Comparison of ENCODE assay signal across 2 cellular contexts in genomic region chr4:96366632-96367031, GRCh38.
A peak's percentile ranks its signal among the peaks of the same experiment; 100 is the strongest.
TF ChIP-seq lines count a peak whose summit lies in the region.

No MANE protein-coding gene starts in this region.

TF ChIP-seq in HepG2, 621 proteins besides CTCF, POLR2A, EP300 and RAD21:
- TF ChIP-seq MAFF (IDR thresholded peaks at IDR 0.05; ENCODE audit: low read depth, low read length) (peak; percentile 31; the same call in 1 of the 2 replicates), ZNF570 (CRISPR knock-in tag; IDR thresholded peaks at IDR 0.05; ENCODE audit: borderline replicate concordance) (no peak), MAFK (conservative IDR thresholded peaks at IDR 0.05 in 1 of 2, IDR thresholded peaks at IDR 0.05 in 1 of 2; ENCODE audit: low read length in 2 of 2) (peak in 1 of 2 experiments; percentile 66; a peak in 3 of 4 replicates), SRSF1 (optimal IDR thresholded peaks at IDR 0.05; ENCODE audit: low read depth, low read length) (no peak)

TF ChIP-seq in K562, 482 proteins besides CTCF, POLR2A, EP300 and RAD21:
- TF ChIP-seq HNRNPLL (IDR thresholded peaks at IDR 0.05; ENCODE audit: low read depth, low read length, poor library complexity, severe bottlenecking), result no peak
- TF ChIP-seq SMARCA5 (IDR thresholded peaks at IDR 0.05), result no peak
- no peak for TF ChIP-seq MECOM (CRISPR knock-in tag; IDR thresholded peaks at IDR 0.05)
- TF ChIP-seq CBX3 (IDR thresholded peaks at IDR 0.05; ENCODE audit: borderline replicate concordance in 1 of 2, low read length in 2 of 2), result no peak
- TF ChIP-seq MITF (IDR thresholded peaks at IDR 0.05), result no peak
- no peak for TF ChIP-seq MAZ (CRISPR knock-in tag; conservative IDR thresholded peaks at IDR 0.05 in 1 of 2, IDR thresholded peaks at IDR 0.05 in 1 of 2)
- TF ChIP-seq MTF1 (CRISPR knock-in tag; IDR thresholded peaks at IDR 0.05; ENCODE audit: borderline replicate concordance), result no peak
- TF ChIP-seq ATF2 (CRISPR knock-in tag; IDR thresholded peaks at IDR 0.05), result no peak
- TF ChIP-seq HES1 (IDR thresholded peaks at IDR 0.05; ENCODE audit: low read depth), result no peak
- no peak for TF ChIP-seq RAD51 (IDR thresholded peaks at IDR 0.05; ENCODE audit: borderline replicate concordance, low read depth)
- TF ChIP-seq ZNF316 (IDR thresholded peaks at IDR 0.05), result peak; percentile 53; the same call in 1 of the 2 replicates
- TF ChIP-seq MAFF (IDR thresholded peaks at IDR 0.05; ENCODE audit: low read length), result peak; percentile 5; the same call in 1 of the 2 replicates
- TF ChIP-seq SMAD4 (CRISPR knock-in tag; conservative IDR thresholded peaks at IDR 0.05), result no peak
- TF ChIP-seq FOXA1 (IDR thresholded peaks at IDR 0.05; ENCODE audit: borderline replicate concordance), result no peak
- no peak for TF ChIP-seq ZNF707 (CRISPR knock-in tag; conservative IDR thresholded peaks at IDR 0.05)
